9 cellular contexts compared by ENCODE assay signal in the genomic region with DNA sequence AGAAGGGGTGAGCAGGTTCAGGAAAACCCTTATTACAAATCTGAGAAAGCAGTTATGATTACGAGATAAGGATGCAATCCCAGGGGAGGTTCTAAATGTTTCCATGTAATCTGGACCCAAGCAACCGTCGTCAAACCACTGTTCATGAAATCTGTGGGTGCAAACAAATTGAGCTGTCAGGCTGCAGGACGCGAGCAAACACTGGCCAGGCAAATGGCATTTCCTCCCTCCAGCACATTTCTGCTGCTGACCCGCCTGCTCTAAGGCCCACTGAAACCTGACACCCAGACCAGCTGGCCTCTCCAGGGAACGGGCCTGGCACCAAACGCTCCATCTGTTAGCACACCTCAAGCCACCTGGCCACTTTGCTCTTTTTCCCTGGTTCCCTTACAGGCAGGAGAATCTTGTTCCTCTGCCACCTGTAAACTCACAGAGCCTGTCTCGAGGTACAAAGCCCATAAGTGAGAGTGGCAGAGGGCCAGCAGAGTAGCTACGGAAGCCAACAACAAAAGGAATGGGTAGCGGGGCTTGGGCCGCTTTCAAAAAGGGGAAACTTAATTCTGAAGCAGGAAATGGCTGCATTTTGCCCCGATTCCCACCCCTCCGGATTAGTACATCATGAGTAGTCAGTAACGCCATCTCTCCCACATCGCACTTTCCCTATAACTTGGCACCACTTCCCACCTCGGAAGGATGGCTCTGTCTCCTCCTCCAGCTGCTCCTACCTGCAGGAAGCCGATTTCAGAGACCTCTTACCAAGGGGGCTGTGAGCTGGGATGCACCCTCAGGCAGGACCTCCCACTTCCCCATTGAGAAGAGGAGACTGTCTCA. TPM values are rescaled to one million over a fixed set of nuclear protein-coding genes. Genes with fewer than 3 reads are reported as not detected.
A peak's percentile ranks its signal among the peaks of the same experiment; 100 is the strongest.
DNase-seq lines count a peak whose midpoint lies in the region; ATAC-seq and TF ChIP-seq lines count a peak whose summit lies in the region.
"Had no signal": no experiment of that assay in that cellular context is flagged by ENCODE, and none has a peak within 500 bp of the region (broad histone marks: within the 10 kb centered on the region; RNA-seq: fewer than 3 reads in every experiment).

No MANE protein-coding gene starts in this region.

- intact Hi-C loops in heart right ventricle (cut with DNase I): no loop called here
- intact Hi-C loops in gastrocnemius medialis (cut with DNase I; ENCODE audit: low total_unique reads): no loop called here

- peaks cover 41% of the 10 kb centered on the region for H3K4me1 Mint-ChIP-seq in T-helper 17 cell

- H3K27ac Mint-ChIP-seq in T-helper 17 cell: peak overlapping the region; percentile 4

- H3K27me3 Mint-ChIP-seq in T-helper 17 cell: peaks cover 55% of the 10 kb centered on the region

- H3K27me3 ChIP-seq in heart right ventricle: peaks cover 0 to 25% (median 5%) of the 10 kb centered on the region in 7 donors
- H3K27me3 ChIP-seq in gastrocnemius medialis: no peaks in the 10 kb centered on the region

- H3K27ac ChIP-seq in heart right ventricle: no peak overlapping the region
- H3K27ac ChIP-seq in gastrocnemius medialis: no peak overlapping the region

- no peak overlapping the region for H3K4me3 Mint-ChIP-seq in T-helper 17 cell
- H3K4me3 Mint-ChIP-seq: central memory CD8-positive, alpha-beta T cell had no signal

- peak; percentile 58 for DNase-seq in D341Med (ENCODE audit: low spot score)
- peak; percentile 94 for DNase-seq in NCI-H1092 (lab: John Stamatoyannopoulos, UW)
- no peak for DNase-seq in T-helper 17 cell
- peak in 1 of 2 donors; percentile 15 for DNase-seq in heart right ventricle
- DNase-seq in gastrocnemius medialis: peak; percentile 34 to 50
- DNase-seq in stimulated activated CD4-positive, alpha-beta T cell treated with anti-CD3 and anti-CD28 coated beads, Interleukin-15, amount 100 ng/mL, for 24 hours: no peak
- no peak for DNase-seq in cortex of kidney (lab: John Stamatoyannopoulos, UW)

- no peak for ATAC-seq in T-helper 17 cell
- ATAC-seq in heart right ventricle: peak in 5 of 8 donors; percentile 38 to 61 (median 46)
- ATAC-seq in gastrocnemius medialis: peak; percentile 70 to 73
- ATAC-seq in HG03108 (IDR thresholded peaks at IDR 0.05; ENCODE audit: unreplicated experiment): no peak

- TF ChIP-seq POLR2A in gastrocnemius medialis (IDR thresholded peaks at IDR 0.05): no peak

- no peaks in the 10 kb centered on the region for H3K36me3 Mint-ChIP-seq in T-helper 17 cell (ENCODE audit: low read depth)

- H3K4me3 ChIP-seq in heart right ventricle: no peak overlapping the region
- no peak overlapping the region for H3K4me3 ChIP-seq in gastrocnemius medialis

- TF ChIP-seq CTCF in heart right ventricle (IDR thresholded peaks at IDR 0.05): no peak
- TF ChIP-seq CTCF in gastrocnemius medialis (IDR thresholded peaks at IDR 0.05 in 4 of 5, conservative IDR thresholded peaks at IDR 0.05 in 1 of 5): no peak

- WGBS in heart right ventricle, 2 donors: 16 to 17% methylated on average over 18 of the region's 18 CpGs

- in situ Hi-C loops in gastrocnemius medialis (cut with MboI; ENCODE audit: low sequenced_read_pairs in 4 of 4): no loop called here

- H3K9me3 ChIP-seq in T-helper 17 cell (ENCODE audit: control insufficient read depth, low read length, poor library complexity, severe bottlenecking) (no peaks in the 10 kb centered on the region), heart right ventricle (no peaks in the 10 kb centered on the region), gastrocnemius medialis (no peaks in the 10 kb centered on the region)

- H3K4me1 ChIP-seq in heart right ventricle (peaks cover 4 to 31% (median 19%) of the 10 kb centered on the region in 9 donors), gastrocnemius medialis (peaks cover 13 to 19% of the 10 kb centered on the region in 2 donors)

- H3K36me3 ChIP-seq in heart right ventricle: no peaks in the 10 kb centered on the region
- no peaks in the 10 kb centered on the region for H3K36me3 ChIP-seq in gastrocnemius medialis

RNA-seq across cellular contexts. Expression of gene CRACDL, which starts 26.4 kb away (rescaled TPM):
- under 1 TPM; 0.29 to 0.55 TPM for total RNA-seq in T-helper 17 cell
- 1 to 10 TPM; 1.2 to 4.6 (median 2.7) TPM for total RNA-seq in heart right ventricle
- polyA plus RNA-seq in heart right ventricle: 1 to 10 TPM; 3.1 to 7.9 TPM
- 10 to 100 TPM in 1 of 4 donors, 1 to 10 TPM in 2, under 1 TPM in 1; 0.71 to 18.2 (median 2.9) TPM for total RNA-seq in gastrocnemius medialis

Comparison
In these comparisons a context has a peak if more than half of its experiments do, and no peak if none do; other contexts are left out.
1. DNase-seq: peak in D341Med (single experiment), NCI-H1092 (single experiment) and gastrocnemius medialis (2 of 2); none in T-helper 17 cell (0 of 3), stimulated activated CD4-positive, alpha-beta T cell treated with anti-CD3 and anti-CD28 coated beads, Interleukin-15, amount 100 ng/mL, for 24 hours (single experiment) and cortex of kidney (single experiment).
2. ATAC-seq: peak in heart right ventricle (5 of 8) and gastrocnemius medialis (2 of 2); none in T-helper 17 cell (single experiment) and HG03108 (single experiment).